In genomic region chr15:66459818-66460615, GRCh38 we compare ENCODE assay signal across 11 cellular contexts. TPM values are rescaled to one million over a fixed set of nuclear protein-coding genes. Genes with fewer than 3 reads are reported as not detected.
A peak's percentile ranks its signal among the peaks of the same experiment; 100 is the strongest.
DNase-seq lines count a peak whose midpoint lies in the region; ATAC-seq, FAIRE-seq and TF ChIP-seq lines count a peak whose summit lies in the region.
"Had no signal": no experiment of that assay in that cellular context is flagged by ENCODE, and none has a peak within 500 bp of the region (broad histone marks: within the 10 kb centered on the region; RNA-seq: fewer than 3 reads in every experiment).

No MANE protein-coding gene starts in this region.

- no peaks in the 10 kb centered on the region for H4K20me1 ChIP-seq in smooth muscle cell (ENCODE audit: low read depth)

- no peaks in the 10 kb centered on the region for H3F3A ChIP-seq in smooth muscle cell (ENCODE audit: low read depth)

- no peak for DNase-seq in activated T-cell treated with anti-CD3 and anti-CD28 coated beads, Interleukin-2, amount 50 U/mL, for 72 hours
- DNase-seq in activated T-cell treated with anti-CD3 and anti-CD28 coated beads, Interleukin-2, amount 50 U/mL, for 48 hours: no peak
- DNase-seq in RCC 7860 (ENCODE audit: low spot score) (peak; percentile 42), endothelial cell (ENCODE audit: low spot score) (no peak), smooth muscle cell (lab: John Stamatoyannopoulos, UW; ENCODE audit: unreplicated experiment) (no peak), NCI-H2081 treated with DMSO at 0.1 percent for 48 hours (lab: John Stamatoyannopoulos, UW) (no peak)
- DNase-seq in activated CD4-positive, CD25-positive, alpha-beta regulatory T cell treated with anti-CD3 and anti-CD28 coated beads, Interleukin-2, amount 50 U/mL, for 72 hours: no peak
- DNase-seq: NCI-H146; stimulated activated naive CD4-positive, alpha-beta T cell had no signal

- no peak overlapping the region for H3K4me3 Mint-ChIP-seq in activated T-cell treated with anti-CD3 and anti-CD28 coated beads, Interleukin-2, amount 50 U/mL, for 72 hours
- H3K4me3 Mint-ChIP-seq in endothelial cell (ENCODE audit: unreplicated experiment): peak overlapping the region; percentile 18

- no peaks in the 10 kb centered on the region for H3K9me3 ChIP-seq in smooth muscle cell (replicated peaks; ENCODE audit: low read depth)

- no peaks in the 10 kb centered on the region for H3K27me3 Mint-ChIP-seq in activated T-cell treated with anti-CD3 and anti-CD28 coated beads, Interleukin-2, amount 50 U/mL, for 72 hours (ENCODE audit: low read depth)
- H3K27me3 Mint-ChIP-seq in endothelial cell (ENCODE audit: unreplicated experiment): peaks cover 9% of the 10 kb centered on the region

- peaks cover 12% of the 10 kb centered on the region for H3K4me1 Mint-ChIP-seq in activated T-cell treated with anti-CD3 and anti-CD28 coated beads, Interleukin-2, amount 50 U/mL, for 72 hours (ENCODE audit: low read depth)
- peaks cover 17% of the 10 kb centered on the region for H3K4me1 Mint-ChIP-seq in endothelial cell (ENCODE audit: unreplicated experiment)

- H3K9me3 Mint-ChIP-seq in activated T-cell treated with anti-CD3 and anti-CD28 coated beads, Interleukin-2, amount 50 U/mL, for 72 hours: no peaks in the 10 kb centered on the region
- no peaks in the 10 kb centered on the region for H3K9me3 Mint-ChIP-seq in endothelial cell (ENCODE audit: unreplicated experiment)

- H3K36me3 Mint-ChIP-seq in activated T-cell treated with anti-CD3 and anti-CD28 coated beads, Interleukin-2, amount 50 U/mL, for 72 hours (ENCODE audit: insufficient read depth in 2 of 2): peaks cover 1 to 5% of the 10 kb centered on the region in 2 donors
- peaks cover 41% of the 10 kb centered on the region for H3K36me3 Mint-ChIP-seq in endothelial cell (ENCODE audit: low read depth, unreplicated experiment)

- no peaks in the 10 kb centered on the region for H3K79me2 ChIP-seq in smooth muscle cell (ENCODE audit: low read depth)

- no peak overlapping the region for H3K4me3 ChIP-seq in smooth muscle cell

- H3K27me3 ChIP-seq in smooth muscle cell (ENCODE audit: low read depth): no peaks in the 10 kb centered on the region

- H3K4me2 ChIP-seq in smooth muscle cell: no peak overlapping the region

- no peak for FAIRE-seq in RCC 7860 (lab: Jason Lieb, UNC)

- WGBS in smooth muscle cell (ENCODE audit: low lambda C conversion rate): 81% methylated on average over 3 of the region's 3 CpGs

- no peaks in the 10 kb centered on the region for H3K4me1 ChIP-seq in smooth muscle cell (ENCODE audit: low read depth)

- no peak for ATAC-seq in activated T-cell treated with anti-CD3 and anti-CD28 coated beads, Interleukin-2, amount 50 U/mL, for 72 hours (replicated peaks in 1 of 2)
- no peak for ATAC-seq in GM18520 (IDR thresholded peaks at IDR 0.05; ENCODE audit: unreplicated experiment)

- H3K27ac Mint-ChIP-seq in activated T-cell treated with anti-CD3 and anti-CD28 coated beads, Interleukin-2, amount 50 U/mL, for 72 hours: peak overlapping the region; percentile 74
- peak overlapping the region; percentile 94 for H3K27ac Mint-ChIP-seq in endothelial cell (ENCODE audit: unreplicated experiment)

- no peak for TF ChIP-seq CTCF in endothelial cell (IDR thresholded peaks at IDR 0.05; ENCODE audit: unreplicated experiment)
- no peak for TF ChIP-seq CTCF in smooth muscle cell (IDR thresholded peaks at IDR 0.05; ENCODE audit: borderline replicate concordance, insufficient read depth, poor library complexity, severe bottlenecking)

- peak overlapping the region; percentile 87 for H3K27ac ChIP-seq in smooth muscle cell (ENCODE audit: low read depth)
- H3K27ac ChIP-seq: C4-2B had no signal

- peak overlapping the region; percentile 22 for H3K9ac ChIP-seq in smooth muscle cell (ENCODE audit: low read depth)

- H2AFZ ChIP-seq in smooth muscle cell (ENCODE audit: low read depth): no peak overlapping the region

- no peaks in the 10 kb centered on the region for H3K36me3 ChIP-seq in smooth muscle cell (ENCODE audit: low read depth)

RNA-seq across cellular contexts. Expression of gene SNAPC5, which starts 37.5 kb away (rescaled TPM):
- total RNA-seq in activated T-cell treated with anti-CD3 and anti-CD28 coated beads, Interleukin-2, amount 50 U/mL, for 72 hours: 10 to 100 TPM; 29.9 to 32.2 TPM
- total RNA-seq in endothelial cell (ENCODE audit: unreplicated experiment) (16.2 TPM), smooth muscle cell (12.9 and 19.1 TPM in 2 replicates)
- polyA plus RNA-seq in smooth muscle cell: 27.0 TPM in 2 replicates

RNA-seq across cellular contexts. Expression of gene RPL4, which starts 44.6 kb away (rescaled TPM):
- total RNA-seq in activated T-cell treated with anti-CD3 and anti-CD28 coated beads, Interleukin-2, amount 50 U/mL, for 72 hours: 1,000 to 10,000 TPM; 4,175 to 4,250 TPM
- total RNA-seq in endothelial cell (ENCODE audit: unreplicated experiment) (3,652 TPM), smooth muscle cell (3,841 and 4,095 TPM in 2 replicates)
- polyA plus RNA-seq in smooth muscle cell: 732 and 782 TPM in 2 replicates

RNA-seq across cellular contexts. Expression of gene ZWILCH, which starts 45.1 kb away (rescaled TPM):
- total RNA-seq in activated T-cell treated with anti-CD3 and anti-CD28 coated beads, Interleukin-2, amount 50 U/mL, for 72 hours: 10 to 100 TPM; 25.0 to 25.1 TPM
- 19.3 TPM for total RNA-seq in endothelial cell (ENCODE audit: unreplicated experiment)
- total RNA-seq in smooth muscle cell: 17.9 and 22.5 TPM in 2 replicates
- polyA plus RNA-seq in smooth muscle cell: 17.7 and 22.5 TPM in 2 replicates
